ENCODE assay signal across 9 cellular contexts in the genomic region with DNA sequence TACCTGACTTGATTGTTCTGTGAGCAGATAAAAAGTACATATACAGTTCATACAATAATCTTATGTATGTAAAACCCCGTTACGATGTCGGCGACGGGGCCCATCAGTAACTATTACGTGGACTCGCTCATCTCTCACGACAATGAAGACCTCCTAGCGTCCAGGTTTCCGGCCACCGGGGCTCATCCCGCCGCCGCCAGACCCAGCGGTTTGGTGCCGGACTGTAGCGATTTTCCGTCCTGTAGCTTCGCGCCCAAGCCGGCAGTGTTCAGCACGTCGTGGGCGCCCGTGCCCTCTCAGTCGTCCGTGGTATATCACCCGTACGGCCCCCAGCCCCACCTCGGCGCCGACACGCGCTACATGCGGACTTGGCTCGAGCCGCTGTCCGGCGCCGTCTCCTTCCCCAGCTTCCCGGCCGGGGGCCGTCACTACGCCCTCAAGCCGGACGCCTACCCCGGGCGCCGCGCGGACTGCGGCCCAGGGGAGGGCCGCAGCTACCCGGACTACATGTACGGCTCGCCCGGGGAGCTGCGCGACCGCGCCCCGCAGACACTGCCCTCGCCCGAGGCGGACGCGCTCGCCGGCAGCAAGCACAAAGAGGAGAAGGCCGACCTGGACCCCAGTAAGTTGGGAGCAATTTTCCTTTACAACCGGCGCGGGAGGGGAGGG. TPM values are rescaled to one million over a fixed set of nuclear protein-coding genes. Genes with fewer than 3 reads are reported as not detected.
A peak's percentile ranks its signal among the peaks of the same experiment; 100 is the strongest.
DNase-seq lines count a peak whose midpoint lies in the region; ATAC-seq and TF ChIP-seq lines count a peak whose summit lies in the region.
"Had no signal": no experiment of that assay in that cellular context is flagged by ENCODE, and none has a peak within 500 bp of the region (broad histone marks: within the 10 kb centered on the region; RNA-seq: fewer than 3 reads in every experiment).

HOXC9 (plus strand) TSS at position 57 of the 669 bp plus-strand sequence; CDS start at position 85, 28 bp downstream.

- CTCF ChIA-PET in activated CD8-positive, alpha-beta memory T cell treated with anti-CD3 and anti-CD28 coated beads, Interleukin-2, amount 10 ng/mL, durations not matched to agents 7 days and 5 days (lab: Charles Lee): interaction anchor here (0.6 to 6.1 kb wide), 8 partner anchors 10 to 216 kb away, joined by 3 to 41 read pairs (median 3); partner anchors contain the start of genes HOXC10 and HOXC5
- CTCF ChIA-PET in activated B cell treated with CpG ODN at 0.5 μM for 24 hours (lab: Charles Lee): interaction anchor here (1.2 to 2.6 kb wide), 2 partner anchors 201 to 208 kb away, joined by 3 to 11 read pairs; no protein-coding TSS in a partner anchor

- WGBS in thymus: 5% methylated on average over 73 of the region's 73 CpGs

- intact Hi-C loops in activated B cell treated with CpG ODN at 0.5 μM for 24 hours (cut with micrococcal nuclease): loop anchor here (10.0 kb wide), 2 partner anchors 245 to 395 kb away; partner anchors contain the start of gene CISTR

- no peaks in the 10 kb centered on the region for H3K9me3 ChIP-seq in thymus (ENCODE audit: control insufficient read depth)

- no peaks in the 10 kb centered on the region for H3K36me3 ChIP-seq in thymus (ENCODE audit: control insufficient read depth, insufficient read depth)

- H3K36me3 Mint-ChIP-seq in activated CD8-positive, alpha-beta memory T cell treated with anti-CD3 and anti-CD28 coated beads, Interleukin-2, amount 10 ng/mL, durations not matched to agents 7 days and 5 days: peaks cover 1% of the 10 kb centered on the region
- H3K36me3 Mint-ChIP-seq in activated B cell treated with CpG ODN at 0.5 μM for 24 hours (ENCODE audit: low read depth): peaks cover 1% of the 10 kb centered on the region

- H3K27me3 ChIP-seq in thymus (ENCODE audit: control insufficient read depth, insufficient read depth): peaks cover 81% of the 10 kb centered on the region

- no peaks in the 10 kb centered on the region for H3K4me1 ChIP-seq in thymus (ENCODE audit: control insufficient read depth, insufficient read depth, low read length)

- peak within 1 kb of the TSS; percentile 42 for H3K4me3 Mint-ChIP-seq in activated CD8-positive, alpha-beta memory T cell treated with anti-CD3 and anti-CD28 coated beads, Interleukin-2, amount 10 ng/mL, durations not matched to agents 7 days and 5 days
- H3K4me3 Mint-ChIP-seq in activated B cell treated with CpG ODN at 0.5 μM for 24 hours: no peak within 1 kb of the TSS

- TF ChIP-seq CTCF in activated B cell treated with CpG ODN at 0.5 μM for 24 hours (IDR thresholded peaks at IDR 0.05): no peak

- H3K4me3 ChIP-seq in thymus (ENCODE audit: low read length): no peak within 1 kb of the TSS

- no peak within 1 kb of the TSS for H3K27ac Mint-ChIP-seq in activated CD8-positive, alpha-beta memory T cell treated with anti-CD3 and anti-CD28 coated beads, Interleukin-2, amount 10 ng/mL, durations not matched to agents 7 days and 5 days
- peak within 1 kb of the TSS; percentile 24 for H3K27ac Mint-ChIP-seq in activated B cell treated with CpG ODN at 0.5 μM for 24 hours

- no peak for DNase-seq in activated CD8-positive, alpha-beta memory T cell treated with anti-CD3 and anti-CD28 coated beads, Interleukin-2, amount 10 ng/mL, durations not matched to agents 7 days and 5 days
- DNase-seq in activated CD8-positive, alpha-beta memory T cell treated with anti-CD3 and anti-CD28 coated beads for 24 hours: no peak
- DNase-seq in activated B cell treated with CpG ODN at 0.5 μM for 24 hours: no peak
- peak; percentile 16 for DNase-seq in iris pigment epithelial cell (ENCODE audit: low read depth)
- DNase-seq in SIG-M5 (lab: John Stamatoyannopoulos, UW): no peak
- no peak for DNase-seq in NCI-H2107 (lab: John Stamatoyannopoulos, UW)
- DNase-seq: stimulated activated CD4-positive, alpha-beta T cell treated with anti-CD3 and anti-CD28 coated beads, Interleukin-12 subunit alpha, Interleukin-12 subunit beta, amount 100 ng/mL, for 4 hours had no signal

- H3K27me3 Mint-ChIP-seq in activated CD8-positive, alpha-beta memory T cell treated with anti-CD3 and anti-CD28 coated beads, Interleukin-2, amount 10 ng/mL, durations not matched to agents 7 days and 5 days: peaks cover 97% of the 10 kb centered on the region
- peaks cover 77% of the 10 kb centered on the region for H3K27me3 Mint-ChIP-seq in activated B cell treated with CpG ODN at 0.5 μM for 24 hours

- ATAC-seq in activated CD8-positive, alpha-beta memory T cell treated with anti-CD3 and anti-CD28 coated beads, Interleukin-2, amount 10 ng/mL, durations not matched to agents 7 days and 5 days: no peak
- ATAC-seq in activated B cell treated with CpG ODN at 0.5 μM for 24 hours (ENCODE audit: low read depth): no peak
- no peak for ATAC-seq in HG02571 (IDR thresholded peaks at IDR 0.05; ENCODE audit: unreplicated experiment)

- POLR2A ChIA-PET in activated B cell treated with CpG ODN at 0.5 μM for 24 hours (lab: Charles Lee): interaction anchor here (0.7 kb wide), 1 partner anchor 18 kb away, joined by 4 read pairs; no protein-coding TSS in a partner anchor

- peaks cover 10% of the 10 kb centered on the region for H3K4me1 Mint-ChIP-seq in activated CD8-positive, alpha-beta memory T cell treated with anti-CD3 and anti-CD28 coated beads, Interleukin-2, amount 10 ng/mL, durations not matched to agents 7 days and 5 days
- H3K4me1 Mint-ChIP-seq in activated B cell treated with CpG ODN at 0.5 μM for 24 hours: peaks cover 22% of the 10 kb centered on the region

- no peaks in the 10 kb centered on the region for H3K9me3 Mint-ChIP-seq in activated CD8-positive, alpha-beta memory T cell treated with anti-CD3 and anti-CD28 coated beads, Interleukin-2, amount 10 ng/mL, durations not matched to agents 7 days and 5 days (ENCODE audit: low read depth)
- no peaks in the 10 kb centered on the region for H3K9me3 Mint-ChIP-seq in activated B cell treated with CpG ODN at 0.5 μM for 24 hours

- H3K27ac ChIP-seq in thymus (ENCODE audit: low read depth): peak within 1 kb of the TSS; percentile 26

RNA-seq across cellular contexts. Expression of gene HOXC9, which starts in this region (rescaled TPM):
- total RNA-seq in activated CD8-positive, alpha-beta memory T cell treated with anti-CD3 and anti-CD28 coated beads, Interleukin-2, amount 10 ng/mL, durations not matched to agents 7 days and 5 days: not detected
- not detected in 2 replicates for total RNA-seq in activated B cell treated with CpG ODN at 0.5 μM for 24 hours
- 0.43 TPM for polyA plus RNA-seq in thymus
